Comparison of ENCODE assay signal across 8 cellular contexts in genomic region chr12:52037248-52037861, GRCh38.
DNase-seq lines count a peak whose midpoint lies in the region; ATAC-seq and TF ChIP-seq lines count a peak whose summit lies in the region.

No MANE protein-coding gene starts in this region.

- H3K9ac ChIP-seq in adipocyte (ENCODE audit: low read length): peak overlapping the region; percentile 75

- H3K4me1 ChIP-seq in adipocyte (ENCODE audit: control insufficient read depth, insufficient read depth, low read length): peaks cover 13% of the 10 kb centered on the region

- DNase-seq in AG20443 (ENCODE audit: low spot score): peak; percentile 68
- no peak for DNase-seq in HFF-Myc (ENCODE audit: extremely low read depth, low read depth)
- DNase-seq in adipocyte (ENCODE audit: low read depth): peak; percentile 89
- peak; percentile 59 for DNase-seq in iPS-NIHi11 (ENCODE audit: low spot score)
- DNase-seq in stimulated activated CD8-positive, alpha-beta memory T cell treated with anti-CD3 and anti-CD28 coated beads, Interleukin-4, amount 100 ng/mL, for 48 hours: peak; percentile 45
- no peak for DNase-seq in superior temporal gyrus (ENCODE audit: extremely low spot score)
- no peak for DNase-seq in OCI-M1 (lab: John Stamatoyannopoulos, UW)

- H3K4me3 ChIP-seq in HFF-Myc (replicated peaks; ENCODE audit: low read depth, low read length) (peak overlapping the region; percentile 76), adipocyte (ENCODE audit: low read length) (peak overlapping the region; percentile 80)

- TF ChIP-seq CTCF in HFF-Myc (IDR thresholded peaks at IDR 0.05; ENCODE audit: low read depth, low read length, missing control alignments): no peak

- ATAC-seq in HG03095 (IDR thresholded peaks at IDR 0.05; ENCODE audit: unreplicated experiment): no peak

- no peaks in the 10 kb centered on the region for H3K36me3 ChIP-seq in adipocyte (ENCODE audit: control insufficient read depth, insufficient read depth, low read length, severe bottlenecking)

- H3K27me3 ChIP-seq in adipocyte (replicated peaks; ENCODE audit: control insufficient read depth, insufficient read depth, low read length): no peaks in the 10 kb centered on the region

- H3K9me3 ChIP-seq in adipocyte (ENCODE audit: control insufficient read depth, low read length): no peaks in the 10 kb centered on the region

Comparison
In these comparisons a context has a peak if more than half of its experiments do, and no peak if none do; other contexts are left out.
1. DNase-seq: peak in AG20443 (single experiment), adipocyte (single experiment), iPS-NIHi11 (single experiment) and stimulated activated CD8-positive, alpha-beta memory T cell treated with anti-CD3 and anti-CD28 coated beads, Interleukin-4, amount 100 ng/mL, for 48 hours (single experiment); none in HFF-Myc (single experiment), superior temporal gyrus (single experiment) and OCI-M1 (single experiment).